33 cellular contexts compared by ENCODE assay signal in genomic region chr3:142935963-142936362, GRCh38. TPM values are rescaled to one million over a fixed set of nuclear protein-coding genes. Genes with fewer than 3 reads are reported as not detected.
"Had no signal": no experiment of that assay in that cellular context is flagged by ENCODE, and none has a peak within 500 bp of the region (broad histone marks: within the 10 kb centered on the region; RNA-seq: fewer than 3 reads in every experiment).

No MANE protein-coding gene starts in this region.

- H3K4me1 ChIP-seq: esophagus squamous epithelium, foreskin keratinocyte, gastrocnemius medialis, heart left ventricle had no signal

- H3K4me1 Mint-ChIP-seq: activated CD4-positive, alpha-beta T cell treated with anti-CD3 and anti-CD28 coated beads for 36 hours; activated CD4-positive, alpha-beta T cell treated with anti-CD3 and anti-CD28 coated beads, Interleukin-2, amount 10 ng/mL, durations not matched to agents 7 days and 5 days had no signal

- H3K4me3 Mint-ChIP-seq: activated CD4-positive, alpha-beta memory T cell treated with anti-CD3 and anti-CD28 coated beads, Interleukin-2, amount 10 ng/mL, durations not matched to agents 7 days and 5 days; activated CD4-positive, alpha-beta T cell treated with anti-CD3 and anti-CD28 coated beads for 36 hours; activated CD4-positive, alpha-beta T cell treated with anti-CD3 and anti-CD28 coated beads, Interleukin-2, amount 10 ng/mL, durations not matched to agents 7 days and 5 days; activated naive CD8-positive, alpha-beta T cell; activated T-cell treated with anti-CD3 and anti-CD28 coated beads, Interleukin-2, amount 50 U/mL, for 24 hours; activated T-cell treated with anti-CD3 and anti-CD28 coated beads, Interleukin-2, amount 50 U/mL, for 72 hours; effector memory CD8-positive, alpha-beta T cell; T-helper 17 cell; T-helper 2 cell treated with Interferon-gamma antibody and Interleukin-4, amounts not matched to agents 5 μg/mL and 100 μg/mL, for 36 hours had no signal

- H3K27me3 ChIP-seq: brain microvascular endothelial cell, foreskin keratinocyte, gastrocnemius medialis, heart left ventricle had no signal

- H3K36me3 ChIP-seq: brain microvascular endothelial cell, esophagus squamous epithelium, gastrocnemius medialis, heart left ventricle had no signal

- ATAC-seq: activated CD4-positive, alpha-beta T cell treated with anti-CD3 and anti-CD28 coated beads for 36 hours; activated T-cell treated with anti-CD3 and anti-CD28 coated beads, Interleukin-2, amount 50 U/mL, for 72 hours; effector memory CD8-positive, alpha-beta T cell; foreskin keratinocyte; gastrocnemius medialis; heart left ventricle; T-helper 17 cell had no signal

- H3K4me3 ChIP-seq: esophagus squamous epithelium, gastrocnemius medialis, heart left ventricle had no signal

- H3K27me3 Mint-ChIP-seq: activated T-cell treated with anti-CD3 and anti-CD28 coated beads, Interleukin-2, amount 50 U/mL, for 24 hours had no signal

- H3K9me3 ChIP-seq: esophagus squamous epithelium, gastrocnemius medialis, heart left ventricle had no signal

- DNase-seq: activated CD4-positive, alpha-beta memory T cell treated with anti-CD3 and anti-CD28 coated beads, Interleukin-2, amount 10 ng/mL, durations not matched to agents 7 days and 5 days; activated CD4-positive, alpha-beta T cell treated with anti-CD3 and anti-CD28 coated beads for 36 hours; activated CD4-positive, alpha-beta T cell treated with anti-CD3 and anti-CD28 coated beads, Interleukin-2, amount 10 ng/mL, durations not matched to agents 7 days and 5 days; activated CD4-positive, alpha-beta T cell treated with anti-CD3 and anti-CD28 coated beads, Interleukin-2, amount 50 U/mL, for 4 hours; activated CD4-positive, CD25-positive, alpha-beta regulatory T cell; activated CD4-positive, CD25-positive, alpha-beta regulatory T cell treated with anti-CD3 and anti-CD28 coated beads, Interleukin-2, amount 50 U/mL, for 72 hours; activated CD8-positive, alpha-beta memory T cell treated with anti-CD3 and anti-CD28 coated beads, Interleukin-2, amount 50 U/mL, for 48 hours; activated gamma-delta T cell; activated naive CD4-positive, alpha-beta T cell treated with anti-CD3 and anti-CD28 coated beads, Interleukin-2, amount 50 U/mL, for 16 hours; activated naive CD4-positive, alpha-beta T cell treated with Interleukin-2 at 50 U/mL for 16 hours; activated T-cell treated with anti-CD3 and anti-CD28 coated beads for 4 hours; activated T-cell treated with anti-CD3 and anti-CD28 coated beads, Interleukin-2, amount 50 U/mL, for 24 hours; activated T-cell treated with anti-CD3 and anti-CD28 coated beads, Interleukin-2, amount 50 U/mL, for 72 hours; amniotic stem cell; anterior cingulate cortex; brain microvascular endothelial cell; caudate nucleus; cortex of kidney; dermis blood vessel endothelial cell; effector CD4-positive, alpha-beta T cell; effector memory CD8-positive, alpha-beta T cell; erythroblast; esophagus squamous epithelium; foreskin keratinocyte; gastrocnemius medialis; glutamatergic neuron; heart left ventricle; T-helper 1 cell; T-helper 17 cell; T1000 had no signal

- H3K27ac Mint-ChIP-seq: activated CD4-positive, alpha-beta memory T cell treated with anti-CD3 and anti-CD28 coated beads, Interleukin-2, amount 10 ng/mL, durations not matched to agents 7 days and 5 days; activated CD4-positive, alpha-beta T cell treated with anti-CD3 and anti-CD28 coated beads for 36 hours; activated CD4-positive, alpha-beta T cell treated with anti-CD3 and anti-CD28 coated beads, Interleukin-2, amount 10 ng/mL, durations not matched to agents 7 days and 5 days; activated naive CD8-positive, alpha-beta T cell; activated T-cell treated with anti-CD3 and anti-CD28 coated beads, Interleukin-2, amount 50 U/mL, for 24 hours; activated T-cell treated with anti-CD3 and anti-CD28 coated beads, Interleukin-2, amount 50 U/mL, for 72 hours; effector memory CD8-positive, alpha-beta T cell; T-helper 17 cell; T-helper 2 cell treated with Interferon-gamma antibody and Interleukin-4, amounts not matched to agents 5 μg/mL and 100 μg/mL, for 36 hours had no signal

- H3K27ac ChIP-seq: brain microvascular endothelial cell, esophagus squamous epithelium, foreskin keratinocyte, gastrocnemius medialis, heart left ventricle had no signal

- H3K36me3 Mint-ChIP-seq: activated naive CD8-positive, alpha-beta T cell had no signal

- H3K9me3 Mint-ChIP-seq: activated CD4-positive, alpha-beta memory T cell treated with anti-CD3 and anti-CD28 coated beads, Interleukin-2, amount 10 ng/mL, durations not matched to agents 7 days and 5 days; activated CD4-positive, alpha-beta T cell treated with anti-CD3 and anti-CD28 coated beads, Interleukin-2, amount 10 ng/mL, durations not matched to agents 7 days and 5 days; activated T-cell treated with anti-CD3 and anti-CD28 coated beads, Interleukin-2, amount 50 U/mL, for 24 hours; activated T-cell treated with anti-CD3 and anti-CD28 coated beads, Interleukin-2, amount 50 U/mL, for 72 hours; effector memory CD8-positive, alpha-beta T cell; T-helper 2 cell treated with Interferon-gamma antibody and Interleukin-4, amounts not matched to agents 5 μg/mL and 100 μg/mL, for 36 hours had no signal

RNA-seq across cellular contexts. Expression of gene PAQR9, which starts 27.5 kb away (rescaled TPM):
- total RNA-seq: activated CD4-positive, alpha-beta memory T cell treated with anti-CD3 and anti-CD28 coated beads, Interleukin-2, amount 10 ng/mL, durations not matched to agents 7 days and 5 days; activated CD4-positive, alpha-beta T cell treated with anti-CD3 and anti-CD28 coated beads for 36 hours; activated CD4-positive, alpha-beta T cell treated with anti-CD3 and anti-CD28 coated beads, Interleukin-2, amount 10 ng/mL, durations not matched to agents 7 days and 5 days; activated T-cell treated with anti-CD3 and anti-CD28 coated beads, Interleukin-2, amount 50 U/mL, for 72 hours; chondrocyte; dermis blood vessel endothelial cell; esophagus squamous epithelium; foreskin keratinocyte; T-helper 17 cell had no signal

RNA-seq across cellular contexts. Expression of gene PCOLCE2, which starts 47.1 kb away (rescaled TPM):
- total RNA-seq: activated CD4-positive, alpha-beta T cell treated with anti-CD3 and anti-CD28 coated beads, Interleukin-2, amount 10 ng/mL, durations not matched to agents 7 days and 5 days; activated T-cell treated with anti-CD3 and anti-CD28 coated beads, Interleukin-2, amount 50 U/mL, for 72 hours; T-helper 17 cell had no signal
